In genomic region chr9:130119521-130120206, GRCh38 we compare ENCODE assay signal across 2 cellular contexts.
TF ChIP-seq lines count a peak whose summit lies in the region.

No MANE protein-coding gene starts in this region.

TF ChIP-seq in H1, 55 proteins besides CTCF, POLR2A, EP300 and RAD21:
- TF ChIP-seq POLR2AphosphoS5 (IDR thresholded peaks at IDR 0.05; ENCODE audit: low read depth, low read length) (no peak), RXRA (IDR thresholded peaks at IDR 0.05; ENCODE audit: insufficient read depth, low read depth, low read length) (no peak), SIN3A (conservative IDR thresholded peaks at IDR 0.05 in 1 of 2, IDR thresholded peaks at IDR 0.05 in 1 of 2; ENCODE audit: low read depth in 1 of 2, low read length in 2 of 2) (no peak), HDAC2 (IDR thresholded peaks at IDR 0.05; ENCODE audit: borderline replicate concordance in 1 of 2, low read depth in 2 of 2, low read length in 2 of 2) (no peak), BCL11A (IDR thresholded peaks at IDR 0.05; ENCODE audit: low read depth in 2 of 2, low read length in 2 of 2) (no peak), CBX8 (IDR thresholded peaks at IDR 0.05; ENCODE audit: borderline replicate concordance, low read depth, low read length) (no peak)

TF ChIP-seq in HEK293T, 16 proteins besides CTCF, POLR2A, EP300 and RAD21:
- no peak for TF ChIP-seq ZNF384 (IDR thresholded peaks at IDR 0.05)
